ENCODE assay signal across 29 cellular contexts in the genomic region with DNA sequence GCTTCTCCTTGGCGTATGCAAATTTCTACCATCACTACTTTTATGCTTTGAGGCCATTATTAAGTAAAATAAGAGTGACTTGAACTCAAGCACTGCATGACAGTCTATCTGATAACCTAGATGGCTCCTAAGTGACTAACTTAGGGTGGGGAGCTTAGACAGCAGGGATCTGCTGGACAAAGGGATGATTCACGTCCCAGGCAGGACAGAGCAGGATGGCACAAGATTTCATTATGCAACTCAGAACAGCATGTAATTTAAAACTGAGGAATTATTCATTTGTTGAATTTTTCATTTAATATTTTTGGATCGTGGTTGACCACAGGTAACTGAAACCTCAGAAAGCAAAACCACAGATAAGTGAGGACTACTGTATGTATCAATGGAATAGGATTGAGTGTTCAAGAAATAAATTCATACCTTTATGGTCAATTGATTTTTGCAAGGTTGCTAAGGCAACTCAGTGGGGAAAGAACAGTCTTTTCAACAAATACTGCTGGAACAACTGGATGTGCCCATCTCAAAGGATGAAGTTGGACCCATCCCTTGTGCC.
A peak's percentile ranks its signal among the peaks of the same experiment; 100 is the strongest.
DNase-seq lines count a peak whose midpoint lies in the region; ATAC-seq and TF ChIP-seq lines count a peak whose summit lies in the region.
"Had no signal": no experiment of that assay in that cellular context is flagged by ENCODE, and none has a peak within 500 bp of the region (broad histone marks: within the 10 kb centered on the region; RNA-seq: fewer than 3 reads in every experiment).

No MANE protein-coding gene starts in this region.

- H3K9me3 ChIP-seq in breast epithelium (peaks cover 0 to 8% of the 10 kb centered on the region in 2 donors), RWPE2 (ENCODE audit: severe bottlenecking) (no peaks in the 10 kb centered on the region), T-helper 17 cell (ENCODE audit: control insufficient read depth, low read length, poor library complexity, severe bottlenecking) (no peaks in the 10 kb centered on the region), ascending aorta (no peaks in the 10 kb centered on the region)
- H3K9me3 ChIP-seq in effector memory CD4-positive, alpha-beta T cell (ENCODE audit: control insufficient read depth, low read length), result no peaks in the 10 kb centered on the region
- H3K9me3 ChIP-seq: body of pancreas, neutrophil had no signal

- H3K36me3 Mint-ChIP-seq in MCF 10A (ENCODE audit: insufficient read depth, unreplicated experiment), result no peaks in the 10 kb centered on the region
- H3K36me3 Mint-ChIP-seq in T-helper 17 cell (ENCODE audit: low read depth), result peaks cover 3% of the 10 kb centered on the region

- peaks cover 13% of the 10 kb centered on the region for H3K9me3 Mint-ChIP-seq in MCF 10A (ENCODE audit: unreplicated experiment)
- H3K9me3 Mint-ChIP-seq: effector memory CD8-positive, alpha-beta T cell had no signal

- peaks cover 17% of the 10 kb centered on the region for H3K4me1 Mint-ChIP-seq in MCF 10A (ENCODE audit: insufficient read depth, unreplicated experiment)
- H3K4me1 Mint-ChIP-seq in T-helper 17 cell, result peaks cover 3% of the 10 kb centered on the region
- H3K4me1 Mint-ChIP-seq: B cell had no signal

- no TSS peak for BruUV-seq in MCF 10A (replicated peaks; lab: Mats Ljungman, UMichigan)

- no peaks in the 10 kb centered on the region for H3K36me3 ChIP-seq in breast epithelium
- no peaks in the 10 kb centered on the region for H3K36me3 ChIP-seq in RWPE2 (ENCODE audit: low read depth)
- no peaks in the 10 kb centered on the region for H3K36me3 ChIP-seq in effector memory CD4-positive, alpha-beta T cell (ENCODE audit: control insufficient read depth, insufficient read depth, low read length)
- no peaks in the 10 kb centered on the region for H3K36me3 ChIP-seq in ascending aorta
- H3K36me3 ChIP-seq: heart right ventricle, neutrophil, tibial nerve had no signal

- CTCF ChIA-PET in MCF 10A (lab: Yijun Ruan, JAX), result interaction anchor here (1.2 kb wide), 1 partner anchor 11 kb away, joined by 3 read pairs; no protein-coding TSS in a partner anchor

- ATAC-seq in RWPE2 (ENCODE audit: low read depth) (peak; percentile 98), T-helper 17 cell (no peak), GM18861 (IDR thresholded peaks at IDR 0.05; ENCODE audit: unreplicated experiment) (no peak)
- ATAC-seq: activated CD8-positive, alpha-beta T cell treated with anti-CD3 and anti-CD28 coated beads, Interleukin-2, amount 10 ng/mL, durations not matched to agents 7 days and 5 days; body of pancreas; effector memory CD8-positive, alpha-beta T cell; heart right ventricle; sciatic nerve had no signal

- TF ChIP-seq CTCF in MCF 10A (IDR thresholded peaks at IDR 0.05; ENCODE audit: unreplicated experiment) (no peak), breast epithelium (IDR thresholded peaks at IDR 0.05) (no peak), RWPE2 (IDR thresholded peaks at IDR 0.05; ENCODE audit: poor library complexity, severe bottlenecking) (no peak), ascending aorta (IDR thresholded peaks at IDR 0.05) (no peak)

- H3K27me3 Mint-ChIP-seq in MCF 10A (ENCODE audit: insufficient read depth, unreplicated experiment) (no peaks in the 10 kb centered on the region), T-helper 17 cell (peaks cover 8% of the 10 kb centered on the region)

- H3K4me1 ChIP-seq in breast epithelium, result no peaks in the 10 kb centered on the region
- peaks cover 6% of the 10 kb centered on the region for H3K4me1 ChIP-seq in RWPE2 (ENCODE audit: insufficient read depth, poor library complexity, severe bottlenecking)
- H3K4me1 ChIP-seq in effector memory CD4-positive, alpha-beta T cell (ENCODE audit: control insufficient read depth, insufficient read depth, low read length, poor library complexity, severe bottlenecking), result no peaks in the 10 kb centered on the region
- no peaks in the 10 kb centered on the region for H3K4me1 ChIP-seq in ascending aorta
- H3K4me1 ChIP-seq: body of pancreas, heart right ventricle, tibial nerve had no signal

- DNase-seq in MCF 10A (ENCODE audit: unreplicated experiment) (peak; percentile 61), breast epithelium (ENCODE audit: low spot score in 2 of 2) (no peak), RWPE2 (ENCODE audit: low spot score) (no peak), fibroblast of gingiva (ENCODE audit: low read depth) (peak; percentile 50), T-helper 17 cell (no peak), ascending aorta (ENCODE audit: low spot score in 2 of 2) (no peak)
- DNase-seq in effector memory CD4-positive, alpha-beta T cell, result no peak
- DNase-seq: activated CD8-positive, alpha-beta T cell treated with anti-CD3 and anti-CD28 coated beads, Interleukin-2, amount 10 ng/mL, durations not matched to agents 7 days and 5 days; activated effector memory CD4-positive, alpha-beta T cell treated with Interleukin-2 at 50 U/mL for 16 hours; activated T-cell treated with anti-CD3 and anti-CD28 coated beads for 4 hours; body of pancreas; DMS153; effector memory CD8-positive, alpha-beta T cell; GDM1; GOT3; heart right ventricle; mesenchymal stem cell; NCI-H1092; NCI-H1930; NCI-H345; NCI-H748 treated with DMSO at 0.1 percent for 48 hours; SIG-M5 had no signal

- H3K4me3 Mint-ChIP-seq in MCF 10A (ENCODE audit: unreplicated experiment), result no peak overlapping the region
- H3K4me3 Mint-ChIP-seq in T-helper 17 cell, result no peak overlapping the region
- H3K4me3 Mint-ChIP-seq: activated CD8-positive, alpha-beta T cell treated with anti-CD3 and anti-CD28 coated beads, Interleukin-2, amount 10 ng/mL, durations not matched to agents 7 days and 5 days; B cell; effector memory CD8-positive, alpha-beta T cell had no signal

- no peak overlapping the region for H3K4me3 ChIP-seq in breast epithelium
- no peak overlapping the region for H3K4me3 ChIP-seq in RWPE2 (ENCODE audit: severe bottlenecking)
- no peak overlapping the region for H3K4me3 ChIP-seq in effector memory CD4-positive, alpha-beta T cell (ENCODE audit: insufficient read depth, low read depth, low read length, poor library complexity, severe bottlenecking)
- no peak overlapping the region for H3K4me3 ChIP-seq in ascending aorta
- H3K4me3 ChIP-seq: body of pancreas, heart right ventricle, tibial nerve had no signal

- TF ChIP-seq POLR2A in breast epithelium (IDR thresholded peaks at IDR 0.05), result no peak

- H3K27me3 ChIP-seq in breast epithelium (no peaks in the 10 kb centered on the region), RWPE2 (ENCODE audit: insufficient read depth, poor library complexity, severe bottlenecking) (no peaks in the 10 kb centered on the region), ascending aorta (no peaks in the 10 kb centered on the region)
- H3K27me3 ChIP-seq in effector memory CD4-positive, alpha-beta T cell (replicated peaks; ENCODE audit: control insufficient read depth, insufficient read depth, low read length, poor library complexity, severe bottlenecking), result no peaks in the 10 kb centered on the region
- H3K27me3 ChIP-seq: body of pancreas, heart right ventricle, tibial nerve had no signal

- peak overlapping the region; percentile 14 for H3K27ac Mint-ChIP-seq in MCF 10A (ENCODE audit: low read depth, unreplicated experiment)
- H3K27ac Mint-ChIP-seq in T-helper 17 cell, result no peak overlapping the region
- H3K27ac Mint-ChIP-seq: activated CD8-positive, alpha-beta T cell treated with anti-CD3 and anti-CD28 coated beads, Interleukin-2, amount 10 ng/mL, durations not matched to agents 7 days and 5 days; B cell; effector memory CD8-positive, alpha-beta T cell; progenitor cell of endocrine pancreas had no signal

- no peak overlapping the region for H3K27ac ChIP-seq in breast epithelium
- peak overlapping the region; percentile 33 for H3K27ac ChIP-seq in RWPE2 (ENCODE audit: poor library complexity, severe bottlenecking)
- no peak overlapping the region for H3K27ac ChIP-seq in effector memory CD4-positive, alpha-beta T cell (ENCODE audit: insufficient read depth, low read length, poor library complexity, severe bottlenecking)
- no peak overlapping the region for H3K27ac ChIP-seq in ascending aorta
- H3K27ac ChIP-seq: 22Rv1, body of pancreas, heart right ventricle, neutrophil, tibial nerve had no signal

- POLR2A ChIA-PET in MCF 10A (lab: Yijun Ruan, JAX), result interaction anchor here (0.6 to 0.7 kb wide), 2 partner anchors 15 to 17 kb away, joined by 3 read pairs; no protein-coding TSS in a partner anchor

- intact Hi-C loops in MCF 10A (cut with micrococcal nuclease) (loop anchor here (1.0 kb wide), 1 partner anchor 313 kb away; no protein-coding TSS in a partner anchor), breast epithelium (cut with DNase I; ENCODE audit: low total_unique reads) (no loop called here), ascending aorta (cut with DNase I) (no loop called here)

Comparison
In these comparisons a context has a peak if more than half of its experiments do, and no peak if none do; other contexts are left out.
1. DNase-seq: peak in MCF 10A (single experiment) and fibroblast of gingiva (single experiment); none in breast epithelium (0 of 2), RWPE2 (single experiment), effector memory CD4-positive, alpha-beta T cell (0 of 3), T-helper 17 cell (0 of 3) and ascending aorta (0 of 2).